1 cellular context compared by ENCODE assay signal in the genomic region with DNA sequence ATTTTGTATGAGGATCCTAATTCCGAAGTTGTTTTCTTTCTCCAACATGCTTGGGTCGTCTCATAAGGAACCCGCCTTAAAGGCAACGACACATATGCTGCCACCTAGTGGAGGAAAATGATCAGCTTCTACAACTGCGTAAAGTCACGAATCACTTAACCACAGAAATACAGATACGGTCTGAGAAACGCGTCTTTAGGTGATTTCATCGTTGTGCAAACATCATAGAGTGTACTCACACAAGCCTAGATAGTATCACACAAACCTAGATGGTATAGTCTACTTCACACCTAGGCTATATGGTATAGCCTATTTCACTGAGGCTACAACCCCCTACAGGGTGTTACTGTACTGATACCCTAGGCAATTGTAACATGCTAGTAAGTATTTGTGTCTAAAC.
TF ChIP-seq lines count a peak whose summit lies in the region.

No MANE protein-coding gene starts in this region.

TF ChIP-seq in WTC11, 78 proteins besides CTCF, POLR2A, EP300 and RAD21 (continued from another document):
- TF ChIP-seq, protein P1, sequence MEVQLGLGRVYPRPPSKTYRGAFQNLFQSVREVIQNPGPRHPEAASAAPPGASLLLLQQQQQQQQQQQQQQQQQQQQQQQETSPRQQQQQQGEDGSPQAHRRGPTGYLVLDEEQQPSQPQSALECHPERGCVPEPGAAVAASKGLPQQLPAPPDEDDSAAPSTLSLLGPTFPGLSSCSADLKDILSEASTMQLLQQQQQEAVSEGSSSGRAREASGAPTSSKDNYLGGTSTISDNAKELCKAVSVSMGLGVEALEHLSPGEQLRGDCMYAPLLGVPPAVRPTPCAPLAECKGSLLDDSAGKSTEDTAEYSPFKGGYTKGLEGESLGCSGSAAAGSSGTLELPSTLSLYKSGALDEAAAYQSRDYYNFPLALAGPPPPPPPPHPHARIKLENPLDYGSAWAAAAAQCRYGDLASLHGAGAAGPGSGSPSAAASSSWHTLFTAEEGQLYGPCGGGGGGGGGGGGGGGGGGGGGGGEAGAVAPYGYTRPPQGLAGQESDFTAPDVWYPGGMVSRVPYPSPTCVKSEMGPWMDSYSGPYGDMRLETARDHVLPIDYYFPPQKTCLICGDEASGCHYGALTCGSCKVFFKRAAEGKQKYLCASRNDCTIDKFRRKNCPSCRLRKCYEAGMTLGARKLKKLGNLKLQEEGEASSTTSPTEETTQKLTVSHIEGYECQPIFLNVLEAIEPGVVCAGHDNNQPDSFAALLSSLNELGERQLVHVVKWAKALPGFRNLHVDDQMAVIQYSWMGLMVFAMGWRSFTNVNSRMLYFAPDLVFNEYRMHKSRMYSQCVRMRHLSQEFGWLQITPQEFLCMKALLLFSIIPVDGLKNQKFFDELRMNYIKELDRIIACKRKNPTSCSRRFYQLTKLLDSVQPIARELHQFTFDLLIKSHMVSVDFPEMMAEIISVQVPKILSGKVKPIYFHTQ (CRISPR knock-in tag; IDR thresholded peaks at IDR 0.05), result no peak
- TF ChIP-seq, protein P2, sequence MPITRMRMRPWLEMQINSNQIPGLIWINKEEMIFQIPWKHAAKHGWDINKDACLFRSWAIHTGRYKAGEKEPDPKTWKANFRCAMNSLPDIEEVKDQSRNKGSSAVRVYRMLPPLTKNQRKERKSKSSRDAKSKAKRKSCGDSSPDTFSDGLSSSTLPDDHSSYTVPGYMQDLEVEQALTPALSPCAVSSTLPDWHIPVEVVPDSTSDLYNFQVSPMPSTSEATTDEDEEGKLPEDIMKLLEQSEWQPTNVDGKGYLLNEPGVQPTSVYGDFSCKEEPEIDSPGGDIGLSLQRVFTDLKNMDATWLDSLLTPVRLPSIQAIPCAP (CRISPR knock-in tag; IDR thresholded peaks at IDR 0.05), result no peak
- TF ChIP-seq, protein P3, sequence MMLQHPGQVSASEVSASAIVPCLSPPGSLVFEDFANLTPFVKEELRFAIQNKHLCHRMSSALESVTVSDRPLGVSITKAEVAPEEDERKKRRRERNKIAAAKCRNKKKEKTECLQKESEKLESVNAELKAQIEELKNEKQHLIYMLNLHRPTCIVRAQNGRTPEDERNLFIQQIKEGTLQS (CRISPR knock-in tag; conservative IDR thresholded peaks at IDR 0.05), result no peak
- TF ChIP-seq HMGA2 (CRISPR knock-in tag; IDR thresholded peaks at IDR 0.05) (no peak), CREM (CRISPR knock-in tag; IDR thresholded peaks at IDR 0.05) (no peak), ZNF138 (CRISPR knock-in tag; conservative IDR thresholded peaks at IDR 0.05) (no peak)
